Comparison of ENCODE assay signal across 9 cellular contexts in genomic region chr19:40217921-40218890, GRCh38. TPM values are rescaled to one million over a fixed set of nuclear protein-coding genes. Genes with fewer than 3 reads are reported as not detected.
DNase-seq lines count a peak whose midpoint lies in the region; TF ChIP-seq lines count a peak whose summit lies in the region.
"Had no signal": no experiment of that assay in that cellular context is flagged by ENCODE, and none has a peak within 500 bp of the region (broad histone marks: within the 10 kb centered on the region; RNA-seq: fewer than 3 reads in every experiment).

TSS of gene TTC9B (minus strand) at chr19:40218384. CDS start at chr19:40218381, 3 bp downstream.

- BruUV-seq in A673 (replicated peaks; lab: Mats Ljungman, UMichigan) = no TSS peak

- peaks cover 30% of the 10 kb centered on the region for H3K4me1 Mint-ChIP-seq in HFFc6 (ENCODE audit: low read depth)

- H3K4me3 ChIP-seq in A673 (ENCODE audit: low read depth, low read length, poor library complexity, severe bottlenecking) (no peak within 1 kb of the TSS), iPS-15b (ENCODE audit: low read depth, low read length) (peak within 1 kb of the TSS; percentile 54)

- H3K27ac Mint-ChIP-seq in HFFc6 = peak within 1 kb of the TSS; percentile 78

- H3K36me3 Mint-ChIP-seq in HFFc6 (ENCODE audit: low read depth) = peaks cover 6% of the 10 kb centered on the region

- peaks cover 9% of the 10 kb centered on the region for H3K9me3 Mint-ChIP-seq in HFFc6

- CTCF ChIA-PET in A673 (lab: Charles Lee) = interaction anchor here (0.6 kb wide), 1 partner anchor 421 kb away, joined by 3 read pairs; no protein-coding TSS in a partner anchor

- POLR2A ChIA-PET in A673 (lab: Charles Lee; ENCODE audit: low non-redundant PET) = no interaction called here

- H3K27me3 ChIP-seq in A673 (replicated peaks; ENCODE audit: insufficient read depth, low read depth, low read length, poor library complexity) (peaks cover 31% of the 10 kb centered on the region), iPS-15b (ENCODE audit: control insufficient read depth, insufficient read depth, low read length) (peaks cover 20% of the 10 kb centered on the region)

- TF ChIP-seq CTCF in A673 (conservative IDR thresholded peaks at IDR 0.05; ENCODE audit: low read depth, low read length) (no peak), HFFc6 (IDR thresholded peaks at IDR 0.05) (no peak)

- H3K9ac ChIP-seq in iPS-15b (ENCODE audit: low read depth, low read length) = no peak within 1 kb of the TSS

- H3K9me3 ChIP-seq in A673 (ENCODE audit: low read depth, low read length, poor library complexity, severe bottlenecking) (no peaks in the 10 kb centered on the region), iPS-15b (ENCODE audit: control insufficient read depth, insufficient read depth, low read length) (no peaks in the 10 kb centered on the region)

- H3K27me3 Mint-ChIP-seq in HFFc6 (ENCODE audit: insufficient read depth) = peaks cover 13% of the 10 kb centered on the region

- peak within 1 kb of the TSS; percentile 83; the same call in 1 of the 2 replicates for H3K4me3 Mint-ChIP-seq in HFFc6

- H3K4me1 ChIP-seq in A673 (ENCODE audit: insufficient read depth, low read length, poor library complexity, severe bottlenecking) = no peaks in the 10 kb centered on the region
- H3K4me1 ChIP-seq in iPS-15b (ENCODE audit: control insufficient read depth, insufficient read depth, low read length) = peaks cover 2% of the 10 kb centered on the region

- peak; percentile 42 for DNase-seq in A673 (ENCODE audit: low spot score)
- no peak for DNase-seq in HFFc6
- DNase-seq in activated T-helper 1 cell treated with Interleukin-2 at 50 U/mL for 16 hours (ENCODE audit: low read depth) = peak; percentile 12
- DNase-seq in stimulated activated naive CD4-positive, alpha-beta T cell treated with Interleukin-2 at 50 U/mL for 16 hours (lab: John Stamatoyannopoulos, UW) = peak; percentile 27
- no peak for DNase-seq in pons (ENCODE audit: low spot score)
- no peak for DNase-seq in GF-D8 (lab: John Stamatoyannopoulos, UW)
- no peak for DNase-seq in AML-193 (lab: John Stamatoyannopoulos, UW)

- no peak within 1 kb of the TSS for H3K27ac ChIP-seq in A673 (ENCODE audit: low read depth, low read length, poor library complexity, severe bottlenecking)

- H3K36me3 ChIP-seq in A673 (ENCODE audit: insufficient read depth, low read length, poor library complexity, severe bottlenecking) (no peaks in the 10 kb centered on the region), iPS-15b (ENCODE audit: control insufficient read depth, insufficient read depth, low read length) (no peaks in the 10 kb centered on the region)

- intact Hi-C loops in A673 (cut with micrococcal nuclease; ENCODE audit: unreplicated experiment) = loop anchor here (5.0 kb wide), 1 partner anchor 71 kb away; no protein-coding TSS in a partner anchor

RNA-seq across cellular contexts. Expression of gene TTC9B, which starts in this region (rescaled TPM):
- not detected in 2 replicates for total RNA-seq in A673 (2021)
- not detected for total RNA-seq in HFFc6 (2021; fragmentation: NEBNext Ultra II Directional; extraction: Animal tissue kit (Norgen Biotek cat#: 25700))
- total RNA-seq: pulmonary artery endothelial cell had no signal

Comparison
In these comparisons a context has a peak if more than half of its experiments do, and no peak if none do; other contexts are left out.
1. Peak in DNase-seq in A673; RNA of the gene not detected or under 1 TPM.
2. DNase-seq: peak in activated T-helper 1 cell treated with Interleukin-2 at 50 U/mL for 16 hours (single experiment) and stimulated activated naive CD4-positive, alpha-beta T cell treated with Interleukin-2 at 50 U/mL for 16 hours (single experiment); none in HFFc6 (single experiment), pons (single experiment), GF-D8 (single experiment) and AML-193 (0 of 2).